Comparison of ENCODE assay signal across 26 cellular contexts in genomic region chr5:162685302-162685701, GRCh38.
DNase-seq lines count a peak whose midpoint lies in the region; ATAC-seq, FAIRE-seq and TF ChIP-seq lines count a peak whose summit lies in the region.
"Had no signal": no experiment of that assay in that cellular context is flagged by ENCODE, and none has a peak within 500 bp of the region (broad histone marks: within the 10 kb centered on the region; RNA-seq: fewer than 3 reads in every experiment).

No MANE protein-coding gene starts in this region.

- H3K27ac ChIP-seq in SJCRH30, result no peak overlapping the region
- H3K27ac ChIP-seq in kidney (ENCODE audit: low read depth in 2 of 2, low read length in 2 of 2), result no peak overlapping the region
- no peak overlapping the region for H3K27ac ChIP-seq in HepG2 (ENCODE audit: extremely low read length, insufficient read depth, low read length)
- H3K27ac ChIP-seq: BLaER1 had no signal

- H3K4me1 ChIP-seq in SJCRH30 (peaks cover 12% of the 10 kb centered on the region; the same call in 1 of the 2 replicates), kidney (ENCODE audit: control insufficient read depth in 1 of 2, insufficient read depth in 1 of 2, low read depth in 1 of 2, low read length in 2 of 2) (no peaks in the 10 kb centered on the region), mucosa of descending colon (ENCODE audit: low read depth) (peaks cover 6% of the 10 kb centered on the region), HepG2 (ENCODE audit: insufficient read depth, low read length) (no peaks in the 10 kb centered on the region)
- H3K4me1 ChIP-seq: BE2C, BLaER1 had no signal

- CTCF ChIA-PET in HepG2 (lab: Yijun Ruan, JAX; ENCODE audit: low intra/inter-chr PET ratio, low total read pairs), result no interaction called here

- H3K9me3 ChIP-seq in SJCRH30 (replicated peaks), result no peaks in the 10 kb centered on the region
- H3K9me3 ChIP-seq in kidney (ENCODE audit: control insufficient read depth in 1 of 2, low read length in 2 of 2), result no peaks in the 10 kb centered on the region
- H3K9me3 ChIP-seq in mucosa of descending colon, result no peaks in the 10 kb centered on the region
- peaks cover 95% of the 10 kb centered on the region for H3K9me3 ChIP-seq in HepG2 (ENCODE audit: low read length)
- H3K9me3 ChIP-seq: BE2C, BLaER1 had no signal

- TF ChIP-seq CTCF in kidney (IDR thresholded peaks at IDR 0.05; ENCODE audit: borderline replicate concordance, extremely low read depth, insufficient read depth) (no peak), mucosa of descending colon (IDR thresholded peaks at IDR 0.05) (no peak), HepG2 (CRISPR knock-in tag; IDR thresholded peaks at IDR 0.05) (no peak)

- H3K79me2 ChIP-seq in HepG2 (ENCODE audit: insufficient read depth, low read length), result no peaks in the 10 kb centered on the region

- H3K36me3 ChIP-seq in SJCRH30, result no peaks in the 10 kb centered on the region
- H3K36me3 ChIP-seq in kidney (ENCODE audit: control insufficient read depth in 1 of 2, insufficient read depth in 2 of 2, low read length in 2 of 2), result no peaks in the 10 kb centered on the region
- H3K36me3 ChIP-seq in mucosa of descending colon (ENCODE audit: low read depth), result no peaks in the 10 kb centered on the region
- H3K36me3 ChIP-seq in HepG2 (replicated peaks in 1 of 2; ENCODE audit: control insufficient read depth in 1 of 2, insufficient read depth in 2 of 2, low read length in 2 of 2), result no peaks in the 10 kb centered on the region
- H3K36me3 ChIP-seq: BE2C, BLaER1 had no signal

- DNase-seq in left cardiac atrium (peak; percentile 11), Right ventricle myocardium inferior (ENCODE audit: missing footprints) (no peak), SJCRH30 (peak; percentile 4 to 7), kidney (peak; percentile 43), mucosa of descending colon (peak in 2 of 3 donors; percentile 6 to 25), nucleus accumbens (lab: John Stamatoyannopoulos, UW) (no peak), HepG2 (ENCODE audit: low spot score) (no peak)
- DNase-seq: 8988T; ACHN; BE2C; C1 segment of cervical spinal cord; CD4-positive, CD25-positive, alpha-beta regulatory T cell; CD8-positive, alpha-beta memory T cell; COR-L47; DMS 273 treated with DMSO at 0.1 percent for 48 hours; DMS153; DMS79; DND-41; EL; GDM1 had no signal

- in situ Hi-C loops in HepG2 (cut with HindIII; ENCODE audit: extremely low pct_ligation_motif_present, low pct_unique_long_range_greater_than_20kb), result no loop called here

- no peak overlapping the region for H2AFZ ChIP-seq in HepG2 (ENCODE audit: low read length)

- no peak for TF ChIP-seq POLR2A in HepG2 (IDR thresholded peaks at IDR 0.05; ENCODE audit: insufficient read depth in 1 of 2, low read depth in 2 of 2, low read length in 2 of 2)

- POLR2A ChIA-PET in HepG2 (lab: Yijun Ruan, JAX), result no interaction called here

- no peaks in the 10 kb centered on the region for H4K20me1 ChIP-seq in HepG2 (ENCODE audit: insufficient read depth, low read length)
- H4K20me1 ChIP-seq: BLaER1 had no signal

- no peak overlapping the region for H3K4me3 ChIP-seq in SJCRH30
- no peak overlapping the region for H3K4me3 ChIP-seq in kidney (ENCODE audit: low read length in 2 of 2)
- H3K4me3 ChIP-seq in mucosa of descending colon, result no peak overlapping the region
- H3K4me3 ChIP-seq in HepG2 (replicated peaks in 1 of 3; ENCODE audit: insufficient read depth in 1 of 3, low read depth in 2 of 3, low read length in 3 of 3), result no peak overlapping the region
- H3K4me3 ChIP-seq: BLaER1, GM12878 had no signal

- TF ChIP-seq EP300 in HepG2 (IDR thresholded peaks at IDR 0.05; ENCODE audit: low read depth in 2 of 2, low read length in 2 of 2) (no peak), HepG2 (CRISPR knock-in tag; IDR thresholded peaks at IDR 0.05; ENCODE audit: borderline replicate concordance) (no peak)

- ATAC-seq in left cardiac atrium (no peak), Right ventricle myocardium inferior (no peak), mucosa of descending colon (no peak), GM18873 (IDR thresholded peaks at IDR 0.05; ENCODE audit: low FRiP score, unreplicated experiment) (no peak), HepG2 (no peak)
- ATAC-seq: GM12878 had no signal

- no TSS peak for BruUV-seq in HepG2 (replicated peaks; lab: Mats Ljungman, UMichigan)

- H3K27me3 ChIP-seq in SJCRH30 (no peaks in the 10 kb centered on the region), HepG2 (ENCODE audit: control insufficient read depth in 1 of 2, insufficient read depth in 2 of 2, low read length in 2 of 2) (no peaks in the 10 kb centered on the region)
- H3K27me3 ChIP-seq: BE2C, BLaER1 had no signal

- no peak overlapping the region for H3K4me2 ChIP-seq in HepG2 (ENCODE audit: low read depth, low read length)
- H3K4me2 ChIP-seq: BLaER1 had no signal

- TF ChIP-seq RAD21 in HepG2 (CRISPR knock-in tag; IDR thresholded peaks at IDR 0.05), result no peak

- 35% methylated on average over 15 of the region's 15 CpGs for WGBS in HepG2 (ENCODE audit: low lambda C conversion rate)

- intact Hi-C loops in left cardiac atrium (cut with DNase I) (no loop called here), Right ventricle myocardium inferior (cut with DNase I) (no loop called here), kidney (cut with DNase I) (no loop called here), mucosa of descending colon (cut with DNase I, micrococcal nuclease) (no loop called here), HepG2 (cut with micrococcal nuclease; ENCODE audit: unreplicated experiment) (no loop called here)

- FAIRE-seq in kidney (lab: Jason Lieb, UNC), result no peak
- no peak for FAIRE-seq in HepG2 (lab: Jason Lieb, UNC)
- FAIRE-seq: GM12878, GM12892, GM18507, GM19239 had no signal

- no peak overlapping the region for H3K9ac ChIP-seq in kidney (ENCODE audit: low read length in 2 of 2)
- no peak overlapping the region for H3K9ac ChIP-seq in HepG2 (ENCODE audit: insufficient read depth, low read depth, low read length)
- H3K9ac ChIP-seq: BLaER1 had no signal

TF ChIP-seq in HepG2, 621 proteins besides CTCF, POLR2A, EP300 and RAD21 (continues in another document):
- no peak for TF ChIP-seq ZFP36L2 (CRISPR knock-in tag; IDR thresholded peaks at IDR 0.05)
- TF ChIP-seq PHF21A (CRISPR knock-in tag; IDR thresholded peaks at IDR 0.05), result no peak
- no peak for TF ChIP-seq ZNF646 (CRISPR knock-in tag; IDR thresholded peaks at IDR 0.05)
- no peak for TF ChIP-seq BRF2 (CRISPR knock-in tag; IDR thresholded peaks at IDR 0.05)
- TF ChIP-seq, protein P1, sequence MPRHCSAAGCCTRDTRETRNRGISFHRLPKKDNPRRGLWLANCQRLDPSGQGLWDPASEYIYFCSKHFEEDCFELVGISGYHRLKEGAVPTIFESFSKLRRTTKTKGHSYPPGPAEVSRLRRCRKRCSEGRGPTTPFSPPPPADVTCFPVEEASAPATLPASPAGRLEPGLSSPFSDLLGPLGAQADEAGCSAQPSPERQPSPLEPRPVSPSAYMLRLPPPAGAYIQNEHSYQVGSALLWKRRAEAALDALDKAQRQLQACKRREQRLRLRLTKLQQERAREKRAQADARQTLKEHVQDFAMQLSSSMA (CRISPR knock-in tag; IDR thresholded peaks at IDR 0.05), result no peak
- no peak for TF ChIP-seq SALL2 (CRISPR knock-in tag; IDR thresholded peaks at IDR 0.05)
- no peak for TF ChIP-seq GPN1 (CRISPR knock-in tag; IDR thresholded peaks at IDR 0.05; ENCODE audit: borderline replicate concordance)

Comparison
In these comparisons a context has a peak if more than half of its experiments do, and no peak if none do; other contexts are left out.
1. DNase-seq: peak in left cardiac atrium (single experiment), SJCRH30 (2 of 2), kidney (single experiment) and mucosa of descending colon (2 of 3); none in Right ventricle myocardium inferior (single experiment), nucleus accumbens (0 of 56) and HepG2 (single experiment).